In the genomic region with DNA sequence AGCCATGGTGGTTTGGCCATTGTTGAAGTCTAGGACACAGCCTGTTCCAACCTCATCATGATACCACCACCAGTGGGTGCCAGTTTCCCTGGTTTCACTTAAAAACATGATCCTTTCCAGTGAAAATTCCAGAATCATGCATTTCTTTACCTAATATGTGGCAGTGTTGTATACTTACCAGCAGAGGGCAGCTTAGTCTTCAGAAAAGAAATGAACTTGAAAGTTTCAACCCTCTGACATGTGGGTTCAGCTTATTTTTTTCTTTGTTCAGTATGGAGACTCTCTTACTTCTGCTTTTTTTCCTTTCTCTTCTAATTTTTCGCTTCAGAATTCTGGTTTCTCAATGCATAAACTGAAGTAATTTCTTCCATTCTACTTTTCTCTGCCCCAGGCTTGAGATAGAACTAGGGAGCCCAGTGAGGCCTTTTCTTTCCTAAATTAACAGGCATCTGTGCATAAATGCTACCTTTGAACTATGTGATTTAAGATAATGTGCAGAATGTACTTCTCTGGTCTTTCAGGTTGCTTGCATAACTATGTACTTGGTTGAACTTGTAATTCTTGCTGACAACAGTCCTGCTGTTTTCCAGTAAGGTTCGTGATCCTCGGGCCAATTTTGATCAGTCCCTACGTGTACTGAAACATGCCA, we compare ENCODE assay signal across 3 cellular contexts.
TF ChIP-seq lines count a peak whose summit lies in the region.

No MANE protein-coding gene starts in this region.

TF ChIP-seq in A549, 52 proteins besides CTCF, POLR2A, EP300 and RAD21 (continues in another document):
- TF ChIP-seq JUNB (IDR thresholded peaks at IDR 0.05): no peak
- TF ChIP-seq CEBPB (IDR thresholded peaks at IDR 0.05): no peak
- TF ChIP-seq CHD2 (IDR thresholded peaks at IDR 0.05; ENCODE audit: low read length, partially characterized antibody): no peak
- no peak for TF ChIP-seq ZFP36 (IDR thresholded peaks at IDR 0.05; ENCODE audit: borderline replicate concordance, partially characterized antibody)
- no peak for TF ChIP-seq HOXB13 (CRISPR knock-in tag; IDR thresholded peaks at IDR 0.05; ENCODE audit: low read depth)
- TF ChIP-seq, protein P1, sequence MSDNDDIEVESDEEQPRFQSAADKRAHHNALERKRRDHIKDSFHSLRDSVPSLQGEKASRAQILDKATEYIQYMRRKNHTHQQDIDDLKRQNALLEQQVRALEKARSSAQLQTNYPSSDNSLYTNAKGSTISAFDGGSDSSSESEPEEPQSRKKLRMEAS (IDR thresholded peaks at IDR 0.05): peak; percentile 71
- no peak for TF ChIP-seq ZNF302 (CRISPR knock-in tag; IDR thresholded peaks at IDR 0.05)
- TF ChIP-seq CBX2 (IDR thresholded peaks at IDR 0.05; ENCODE audit: borderline replicate concordance, low read depth): no peak
- TF ChIP-seq FOSB (CRISPR knock-in tag; IDR thresholded peaks at IDR 0.05): no peak
- peak; percentile 96 for TF ChIP-seq SMC3 (IDR thresholded peaks at IDR 0.05)
- no peak for TF ChIP-seq NR3C1 (IDR thresholded peaks at IDR 0.05)
- TF ChIP-seq USF2 (IDR thresholded peaks at IDR 0.05): no peak
- TF ChIP-seq HOXB5 (CRISPR knock-in tag; IDR thresholded peaks at IDR 0.05): no peak
- no peak for TF ChIP-seq ELK1 (IDR thresholded peaks at IDR 0.05; ENCODE audit: low read depth, low read length)
- no peak for TF ChIP-seq NFE2L2 (conservative IDR thresholded peaks at IDR 0.05; ENCODE audit: low read length)
- TF ChIP-seq MAFK (IDR thresholded peaks at IDR 0.05; ENCODE audit: partially characterized antibody): peak; percentile 28
- TF ChIP-seq, protein P2, sequence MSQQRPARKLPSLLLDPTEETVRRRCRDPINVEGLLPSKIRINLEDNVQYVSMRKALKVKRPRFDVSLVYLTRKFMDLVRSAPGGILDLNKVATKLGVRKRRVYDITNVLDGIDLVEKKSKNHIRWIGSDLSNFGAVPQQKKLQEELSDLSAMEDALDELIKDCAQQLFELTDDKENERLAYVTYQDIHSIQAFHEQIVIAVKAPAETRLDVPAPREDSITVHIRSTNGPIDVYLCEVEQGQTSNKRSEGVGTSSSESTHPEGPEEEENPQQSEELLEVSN (IDR thresholded peaks at IDR 0.05; ENCODE audit: borderline replicate concordance, low read depth): no peak
- no peak for TF ChIP-seq POLR2AphosphoS2 (conservative IDR thresholded peaks at IDR 0.05; ENCODE audit: low read length)
- TF ChIP-seq HDAC2 (IDR thresholded peaks at IDR 0.05): no peak
- no peak for TF ChIP-seq KDM1A (IDR thresholded peaks at IDR 0.05; ENCODE audit: low read depth)
- TF ChIP-seq SREBF2 (IDR thresholded peaks at IDR 0.05): no peak
- TF ChIP-seq BHLHE40 (IDR thresholded peaks at IDR 0.05; ENCODE audit: low read depth, low read length): no peak
- TF ChIP-seq GATA3 (IDR thresholded peaks at IDR 0.05; ENCODE audit: borderline replicate concordance): no peak
- TF ChIP-seq JUN (IDR thresholded peaks at IDR 0.05): 0 out of 5 replicates have a peak, but pooled peaks of 1 of the 2 experiments have one; percentile 36
- no peak for TF ChIP-seq EHMT2 (IDR thresholded peaks at IDR 0.05; ENCODE audit: low read depth)
- TF ChIP-seq CBX8 (IDR thresholded peaks at IDR 0.05): no peak
- no peak for TF ChIP-seq MYC (IDR thresholded peaks at IDR 0.05; ENCODE audit: borderline replicate concordance, low read length)
- TF ChIP-seq RCOR1 (IDR thresholded peaks at IDR 0.05; ENCODE audit: low read depth, low read length): no peak
- TF ChIP-seq HEYL (CRISPR knock-in tag; IDR thresholded peaks at IDR 0.05): no peak

TF ChIP-seq in SK-N-SH treated with all-trans-retinoic acid at 6 μM for 48 hours, 23 proteins besides CTCF, POLR2A, EP300 and RAD21:
- TF ChIP-seq ZNF8 (CRISPR knock-in tag; IDR thresholded peaks at IDR 0.05) (no peak), SNAI2 (CRISPR knock-in tag; IDR thresholded peaks at IDR 0.05) (no peak)

TF ChIP-seq in H1, 55 proteins besides CTCF, POLR2A, EP300 and RAD21:
- TF ChIP-seq, protein P1 (IDR thresholded peaks at IDR 0.05): 0 out of 2 replicates have a peak, but pooled peaks have one; percentile 26
- TF ChIP-seq, protein P3, sequence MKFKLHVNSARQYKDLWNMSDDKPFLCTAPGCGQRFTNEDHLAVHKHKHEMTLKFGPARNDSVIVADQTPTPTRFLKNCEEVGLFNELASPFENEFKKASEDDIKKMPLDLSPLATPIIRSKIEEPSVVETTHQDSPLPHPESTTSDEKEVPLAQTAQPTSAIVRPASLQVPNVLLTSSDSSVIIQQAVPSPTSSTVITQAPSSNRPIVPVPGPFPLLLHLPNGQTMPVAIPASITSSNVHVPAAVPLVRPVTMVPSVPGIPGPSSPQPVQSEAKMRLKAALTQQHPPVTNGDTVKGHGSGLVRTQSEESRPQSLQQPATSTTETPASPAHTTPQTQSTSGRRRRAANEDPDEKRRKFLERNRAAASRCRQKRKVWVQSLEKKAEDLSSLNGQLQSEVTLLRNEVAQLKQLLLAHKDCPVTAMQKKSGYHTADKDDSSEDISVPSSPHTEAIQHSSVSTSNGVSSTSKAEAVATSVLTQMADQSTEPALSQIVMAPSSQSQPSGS (IDR thresholded peaks at IDR 0.05; ENCODE audit: low read length): 0 out of 2 replicates have a peak, but pooled peaks have one; percentile 26
- TF ChIP-seq TEAD4 (IDR thresholded peaks at IDR 0.05; ENCODE audit: low read depth, low read length): peak; percentile 47; the same call in 1 of the 2 replicates
- TF ChIP-seq, protein P4, sequence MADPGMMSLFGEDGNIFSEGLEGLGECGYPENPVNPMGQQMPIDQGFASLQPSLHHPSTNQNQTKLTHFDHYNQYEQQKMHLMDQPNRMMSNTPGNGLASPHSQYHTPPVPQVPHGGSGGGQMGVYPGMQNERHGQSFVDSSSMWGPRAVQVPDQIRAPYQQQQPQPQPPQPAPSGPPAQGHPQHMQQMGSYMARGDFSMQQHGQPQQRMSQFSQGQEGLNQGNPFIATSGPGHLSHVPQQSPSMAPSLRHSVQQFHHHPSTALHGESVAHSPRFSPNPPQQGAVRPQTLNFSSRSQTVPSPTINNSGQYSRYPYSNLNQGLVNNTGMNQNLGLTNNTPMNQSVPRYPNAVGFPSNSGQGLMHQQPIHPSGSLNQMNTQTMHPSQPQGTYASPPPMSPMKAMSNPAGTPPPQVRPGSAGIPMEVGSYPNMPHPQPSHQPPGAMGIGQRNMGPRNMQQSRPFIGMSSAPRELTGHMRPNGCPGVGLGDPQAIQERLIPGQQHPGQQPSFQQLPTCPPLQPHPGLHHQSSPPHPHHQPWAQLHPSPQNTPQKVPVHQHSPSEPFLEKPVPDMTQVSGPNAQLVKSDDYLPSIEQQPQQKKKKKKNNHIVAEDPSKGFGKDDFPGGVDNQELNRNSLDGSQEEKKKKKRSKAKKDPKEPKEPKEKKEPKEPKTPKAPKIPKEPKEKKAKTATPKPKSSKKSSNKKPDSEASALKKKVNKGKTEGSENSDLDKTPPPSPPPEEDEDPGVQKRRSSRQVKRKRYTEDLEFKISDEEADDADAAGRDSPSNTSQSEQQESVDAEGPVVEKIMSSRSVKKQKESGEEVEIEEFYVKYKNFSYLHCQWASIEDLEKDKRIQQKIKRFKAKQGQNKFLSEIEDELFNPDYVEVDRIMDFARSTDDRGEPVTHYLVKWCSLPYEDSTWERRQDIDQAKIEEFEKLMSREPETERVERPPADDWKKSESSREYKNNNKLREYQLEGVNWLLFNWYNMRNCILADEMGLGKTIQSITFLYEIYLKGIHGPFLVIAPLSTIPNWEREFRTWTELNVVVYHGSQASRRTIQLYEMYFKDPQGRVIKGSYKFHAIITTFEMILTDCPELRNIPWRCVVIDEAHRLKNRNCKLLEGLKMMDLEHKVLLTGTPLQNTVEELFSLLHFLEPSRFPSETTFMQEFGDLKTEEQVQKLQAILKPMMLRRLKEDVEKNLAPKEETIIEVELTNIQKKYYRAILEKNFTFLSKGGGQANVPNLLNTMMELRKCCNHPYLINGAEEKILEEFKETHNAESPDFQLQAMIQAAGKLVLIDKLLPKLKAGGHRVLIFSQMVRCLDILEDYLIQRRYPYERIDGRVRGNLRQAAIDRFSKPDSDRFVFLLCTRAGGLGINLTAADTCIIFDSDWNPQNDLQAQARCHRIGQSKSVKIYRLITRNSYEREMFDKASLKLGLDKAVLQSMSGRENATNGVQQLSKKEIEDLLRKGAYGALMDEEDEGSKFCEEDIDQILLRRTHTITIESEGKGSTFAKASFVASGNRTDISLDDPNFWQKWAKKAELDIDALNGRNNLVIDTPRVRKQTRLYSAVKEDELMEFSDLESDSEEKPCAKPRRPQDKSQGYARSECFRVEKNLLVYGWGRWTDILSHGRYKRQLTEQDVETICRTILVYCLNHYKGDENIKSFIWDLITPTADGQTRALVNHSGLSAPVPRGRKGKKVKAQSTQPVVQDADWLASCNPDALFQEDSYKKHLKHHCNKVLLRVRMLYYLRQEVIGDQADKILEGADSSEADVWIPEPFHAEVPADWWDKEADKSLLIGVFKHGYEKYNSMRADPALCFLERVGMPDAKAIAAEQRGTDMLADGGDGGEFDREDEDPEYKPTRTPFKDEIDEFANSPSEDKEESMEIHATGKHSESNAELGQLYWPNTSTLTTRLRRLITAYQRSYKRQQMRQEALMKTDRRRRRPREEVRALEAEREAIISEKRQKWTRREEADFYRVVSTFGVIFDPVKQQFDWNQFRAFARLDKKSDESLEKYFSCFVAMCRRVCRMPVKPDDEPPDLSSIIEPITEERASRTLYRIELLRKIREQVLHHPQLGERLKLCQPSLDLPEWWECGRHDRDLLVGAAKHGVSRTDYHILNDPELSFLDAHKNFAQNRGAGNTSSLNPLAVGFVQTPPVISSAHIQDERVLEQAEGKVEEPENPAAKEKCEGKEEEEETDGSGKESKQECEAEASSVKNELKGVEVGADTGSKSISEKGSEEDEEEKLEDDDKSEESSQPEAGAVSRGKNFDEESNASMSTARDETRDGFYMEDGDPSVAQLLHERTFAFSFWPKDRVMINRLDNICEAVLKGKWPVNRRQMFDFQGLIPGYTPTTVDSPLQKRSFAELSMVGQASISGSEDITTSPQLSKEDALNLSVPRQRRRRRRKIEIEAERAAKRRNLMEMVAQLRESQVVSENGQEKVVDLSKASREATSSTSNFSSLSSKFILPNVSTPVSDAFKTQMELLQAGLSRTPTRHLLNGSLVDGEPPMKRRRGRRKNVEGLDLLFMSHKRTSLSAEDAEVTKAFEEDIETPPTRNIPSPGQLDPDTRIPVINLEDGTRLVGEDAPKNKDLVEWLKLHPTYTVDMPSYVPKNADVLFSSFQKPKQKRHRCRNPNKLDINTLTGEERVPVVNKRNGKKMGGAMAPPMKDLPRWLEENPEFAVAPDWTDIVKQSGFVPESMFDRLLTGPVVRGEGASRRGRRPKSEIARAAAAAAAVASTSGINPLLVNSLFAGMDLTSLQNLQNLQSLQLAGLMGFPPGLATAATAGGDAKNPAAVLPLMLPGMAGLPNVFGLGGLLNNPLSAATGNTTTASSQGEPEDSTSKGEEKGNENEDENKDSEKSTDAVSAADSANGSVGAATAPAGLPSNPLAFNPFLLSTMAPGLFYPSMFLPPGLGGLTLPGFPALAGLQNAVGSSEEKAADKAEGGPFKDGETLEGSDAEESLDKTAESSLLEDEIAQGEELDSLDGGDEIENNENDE (IDR thresholded peaks at IDR 0.05; ENCODE audit: insufficient replicate concordance, low read length): peak; percentile 39
- TF ChIP-seq RXRA (IDR thresholded peaks at IDR 0.05; ENCODE audit: insufficient read depth, low read depth, low read length): no peak
- TF ChIP-seq EZH2 (IDR thresholded peaks at IDR 0.05; ENCODE audit: low read depth, low read length, severe bottlenecking): no peak
